ENCODE assay signal across 17 cellular contexts in genomic region chr21:32480381-32480780, GRCh38.
A peak's percentile ranks its signal among the peaks of the same experiment; 100 is the strongest.
DNase-seq lines count a peak whose midpoint lies in the region; TF ChIP-seq lines count a peak whose summit lies in the region.
"Had no signal": no experiment of that assay in that cellular context is flagged by ENCODE, and none has a peak within 500 bp of the region (broad histone marks: within the 10 kb centered on the region; RNA-seq: fewer than 3 reads in every experiment).

No MANE protein-coding gene starts in this region.

- H3K27ac ChIP-seq in thyroid gland (peak overlapping the region in 1 of 3 donors; percentile 22), endodermal cell (ENCODE audit: low read depth, low read length) (no peak overlapping the region)
- H3K27ac ChIP-seq: BLaER1, GM23248, HL-60 had no signal

- intact Hi-C loops in thyroid gland (cut with DNase I): no loop called here

- H3K9me3 Mint-ChIP-seq in activated naive CD4-positive, alpha-beta T cell treated with anti-CD3 and anti-CD28 coated beads, Interleukin-2, amount 50 U/mL, for 24 hours: no peaks in the 10 kb centered on the region
- no peaks in the 10 kb centered on the region for H3K9me3 Mint-ChIP-seq in endodermal cell
- H3K9me3 Mint-ChIP-seq: CD4-positive, alpha-beta memory T cell had no signal

- no peak for TF ChIP-seq POLR2A in thyroid gland (IDR thresholded peaks at IDR 0.05)

- WGBS in thyroid gland, 2 donors: 69 to 70% methylated on average over 6 of the region's 6 CpGs
- WGBS in endodermal cell (ENCODE audit: insufficient coverage in 1 of 2, insufficient read length in 1 of 2), 2 experiments: 94 to 95% methylated on average over 6 of the region's 6 CpGs

- TF ChIP-seq CTCF in thyroid gland (IDR thresholded peaks at IDR 0.05): no peak
- TF ChIP-seq CTCF in endodermal cell (conservative IDR thresholded peaks at IDR 0.05): no peak

- no peak for DNase-seq in activated naive CD4-positive, alpha-beta T cell treated with Interleukin-2 at 50 U/mL for 16 hours
- DNase-seq in kidney tubule cell (ENCODE audit: low spot score): peak; percentile 17
- DNase-seq in thyroid gland: peak; percentile 38 to 45
- DNase-seq in dedifferentiated amniotic fluid mesenchymal stem cell (ENCODE audit: extremely low spot score): no peak
- DNase-seq in endodermal cell: no peak
- DNase-seq in NCI-H2227 (lab: John Stamatoyannopoulos, UW; ENCODE audit: unreplicated experiment): no peak
- DNase-seq: 8988T; CD4-positive, alpha-beta memory T cell; DMS153; DMS79; GDM1; GM23248; HCEC 1CT had no signal

- H3K4me3 ChIP-seq in thyroid gland (replicated peaks in 1 of 3) (no peak overlapping the region), endodermal cell (ENCODE audit: low read length) (no peak overlapping the region)
- H3K4me3 ChIP-seq: BLaER1, GM23248 had no signal

- H3K9me3 ChIP-seq in thyroid gland (no peaks in the 10 kb centered on the region), endodermal cell (ENCODE audit: control insufficient read depth, low read length) (no peaks in the 10 kb centered on the region)
- H3K9me3 ChIP-seq: BLaER1 had no signal

- H3K27me3 Mint-ChIP-seq in activated naive CD4-positive, alpha-beta T cell treated with anti-CD3 and anti-CD28 coated beads, Interleukin-2, amount 50 U/mL, for 24 hours: no peaks in the 10 kb centered on the region
- H3K27me3 Mint-ChIP-seq in endodermal cell (ENCODE audit: insufficient read depth): peaks cover 2% of the 10 kb centered on the region
- H3K27me3 Mint-ChIP-seq: CD4-positive, alpha-beta memory T cell had no signal

- H3K4me1 ChIP-seq in thyroid gland (peaks cover 32 to 33% of the 10 kb centered on the region in 2 donors), endodermal cell (ENCODE audit: control insufficient read depth, insufficient read depth, low read length) (no peaks in the 10 kb centered on the region)

- peaks cover 6% of the 10 kb centered on the region for H3K4me1 Mint-ChIP-seq in activated naive CD4-positive, alpha-beta T cell treated with anti-CD3 and anti-CD28 coated beads, Interleukin-2, amount 50 U/mL, for 24 hours
- no peaks in the 10 kb centered on the region for H3K4me1 Mint-ChIP-seq in endodermal cell

- H3K36me3 Mint-ChIP-seq in activated naive CD4-positive, alpha-beta T cell treated with anti-CD3 and anti-CD28 coated beads, Interleukin-2, amount 50 U/mL, for 24 hours: peaks cover 7% of the 10 kb centered on the region
- H3K36me3 Mint-ChIP-seq in endodermal cell (ENCODE audit: low read depth): no peaks in the 10 kb centered on the region
- H3K36me3 Mint-ChIP-seq: CD14-positive monocyte had no signal

- no peak overlapping the region for H3K9ac ChIP-seq in endodermal cell (ENCODE audit: extremely low read depth, low read length, poor library complexity, severe bottlenecking)
- H3K9ac ChIP-seq: BLaER1, GM23248 had no signal

- no peak overlapping the region for H3K4me3 Mint-ChIP-seq in activated naive CD4-positive, alpha-beta T cell treated with anti-CD3 and anti-CD28 coated beads, Interleukin-2, amount 50 U/mL, for 24 hours
- H3K4me3 Mint-ChIP-seq in endodermal cell: no peak overlapping the region
- H3K4me3 Mint-ChIP-seq: CD14-positive monocyte; CD4-positive, alpha-beta memory T cell had no signal

- H3K27ac Mint-ChIP-seq in activated naive CD4-positive, alpha-beta T cell treated with anti-CD3 and anti-CD28 coated beads, Interleukin-2, amount 50 U/mL, for 24 hours: peak overlapping the region; percentile 41
- no peak overlapping the region for H3K27ac Mint-ChIP-seq in endodermal cell
- H3K27ac Mint-ChIP-seq: CD14-positive monocyte had no signal

- no peaks in the 10 kb centered on the region for H3K27me3 ChIP-seq in thyroid gland
- no peaks in the 10 kb centered on the region for H3K27me3 ChIP-seq in endodermal cell (ENCODE audit: control insufficient read depth, insufficient read depth, low read length, poor library complexity, severe bottlenecking)
- H3K27me3 ChIP-seq: BLaER1 had no signal

- H3K36me3 ChIP-seq in thyroid gland (no peaks in the 10 kb centered on the region), endodermal cell (ENCODE audit: control insufficient read depth, insufficient read depth, low read length) (no peaks in the 10 kb centered on the region)
- H3K36me3 ChIP-seq: BLaER1 had no signal

Comparison
In these comparisons a context has a peak if more than half of its experiments do, and no peak if none do; other contexts are left out.
1. DNase-seq: peak in kidney tubule cell (single experiment) and thyroid gland (2 of 2); none in activated naive CD4-positive, alpha-beta T cell treated with Interleukin-2 at 50 U/mL for 16 hours (single experiment), dedifferentiated amniotic fluid mesenchymal stem cell (single experiment), endodermal cell (single experiment) and NCI-H2227 (single experiment).